In genomic region chr7:100390286-100391028, GRCh38 we compare ENCODE assay signal across 2 cellular contexts.
TF ChIP-seq lines count a peak whose summit lies in the region.

No MANE protein-coding gene starts in this region.

TF ChIP-seq in HEK293, 187 proteins besides CTCF, POLR2A, EP300 and RAD21:
- TF ChIP-seq ZIC2 (tag by site-specific recombination; IDR thresholded peaks at IDR 0.05) (peak; percentile 26; the same call in 1 of the 2 replicates), ZNF398 (tag by site-specific recombination; IDR thresholded peaks at IDR 0.05) (0 out of 2 replicates have a peak, but pooled peaks have one; percentile 23), ZNF555 (tag by site-specific recombination; conservative IDR thresholded peaks at IDR 0.05) (no peak)

TF ChIP-seq in H1, 55 proteins besides CTCF, POLR2A, EP300 and RAD21:
- TF ChIP-seq TBP (IDR thresholded peaks at IDR 0.05; ENCODE audit: low read depth, low read length) (no peak), EZH2 (IDR thresholded peaks at IDR 0.05; ENCODE audit: low read depth, low read length, severe bottlenecking) (no peak), GTF2F1 (IDR thresholded peaks at IDR 0.05; ENCODE audit: borderline replicate concordance, low read depth, low read length) (no peak), CEBPB (IDR thresholded peaks at IDR 0.05; ENCODE audit: low read depth, low read length) (no peak), EGR1 (IDR thresholded peaks at IDR 0.05; ENCODE audit: borderline replicate concordance, low read depth, low read length) (no peak), KDM1A (IDR thresholded peaks at IDR 0.05; ENCODE audit: borderline replicate concordance, low read length) (no peak), GABPA (IDR thresholded peaks at IDR 0.05; ENCODE audit: borderline replicate concordance, insufficient read depth, low read length) (no peak), RFX5 (IDR thresholded peaks at IDR 0.05; ENCODE audit: borderline replicate concordance, low read depth, low read length) (no peak), SIN3A (conservative IDR thresholded peaks at IDR 0.05 in 1 of 2, IDR thresholded peaks at IDR 0.05 in 1 of 2; ENCODE audit: low read depth in 1 of 2, low read length in 2 of 2) (no peak), SUZ12 (IDR thresholded peaks at IDR 0.05; ENCODE audit: low read length) (no peak), TEAD4 (IDR thresholded peaks at IDR 0.05; ENCODE audit: low read depth, low read length) (no peak), BRCA1 (IDR thresholded peaks at IDR 0.05; ENCODE audit: low read depth, low read length) (no peak), RXRA (IDR thresholded peaks at IDR 0.05; ENCODE audit: insufficient read depth, low read depth, low read length) (no peak), POLR2AphosphoS5 (IDR thresholded peaks at IDR 0.05; ENCODE audit: low read depth, low read length) (no peak), RBBP5 (IDR thresholded peaks at IDR 0.05; ENCODE audit: borderline replicate concordance, low read depth, low read length) (no peak), SIRT6 (IDR thresholded peaks at IDR 0.05; ENCODE audit: low read length) (no peak)
- TF ChIP-seq, protein P1, sequence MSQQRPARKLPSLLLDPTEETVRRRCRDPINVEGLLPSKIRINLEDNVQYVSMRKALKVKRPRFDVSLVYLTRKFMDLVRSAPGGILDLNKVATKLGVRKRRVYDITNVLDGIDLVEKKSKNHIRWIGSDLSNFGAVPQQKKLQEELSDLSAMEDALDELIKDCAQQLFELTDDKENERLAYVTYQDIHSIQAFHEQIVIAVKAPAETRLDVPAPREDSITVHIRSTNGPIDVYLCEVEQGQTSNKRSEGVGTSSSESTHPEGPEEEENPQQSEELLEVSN (IDR thresholded peaks at IDR 0.05), result no peak
- TF ChIP-seq, protein P2, sequence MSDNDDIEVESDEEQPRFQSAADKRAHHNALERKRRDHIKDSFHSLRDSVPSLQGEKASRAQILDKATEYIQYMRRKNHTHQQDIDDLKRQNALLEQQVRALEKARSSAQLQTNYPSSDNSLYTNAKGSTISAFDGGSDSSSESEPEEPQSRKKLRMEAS (IDR thresholded peaks at IDR 0.05), result no peak
